In genomic region chr4:176953021-176953420, GRCh38 we compare ENCODE assay signal across 28 cellular contexts.
"Had no signal": no experiment of that assay in that cellular context is flagged by ENCODE, and none has a peak within 500 bp of the region (broad histone marks: within the 10 kb centered on the region; RNA-seq: fewer than 3 reads in every experiment).

No MANE protein-coding gene starts in this region.

- H3K4me3 ChIP-seq: adrenal gland, body of pancreas, colonic mucosa had no signal

- ATAC-seq: activated CD4-positive, alpha-beta T cell treated with anti-CD3 and anti-CD28 coated beads for 36 hours; activated CD8-positive, alpha-beta memory T cell treated with anti-CD3 and anti-CD28 coated beads, Interleukin-2, amount 10 ng/mL, durations not matched to agents 7 days and 5 days; activated CD8-positive, alpha-beta T cell treated with anti-CD3 and anti-CD28 coated beads, Interleukin-2, amount 10 ng/mL, durations not matched to agents 7 days and 5 days; activated naive CD8-positive, alpha-beta T cell treated with anti-CD3 and anti-CD28 coated beads, Interleukin-2, amount 50 U/mL, for 24 hours; body of pancreas; esophagus mucosa; T-helper 17 cell had no signal

- DNase-seq: activated CD4-positive, alpha-beta memory T cell treated with anti-CD3 and anti-CD28 coated beads for 36 hours; activated CD4-positive, alpha-beta T cell treated with anti-CD3 and anti-CD28 coated beads for 36 hours; activated CD4-positive, alpha-beta T cell treated with anti-CD3 and anti-CD28 coated beads, Interleukin-2, amount 10 ng/mL, durations not matched to agents 24 days and 14 days; activated CD4-positive, CD25-positive, alpha-beta regulatory T cell; activated CD4-positive, CD25-positive, alpha-beta regulatory T cell treated with anti-CD3 and anti-CD28 coated beads, Interleukin-2, amount 50 U/mL, for 72 hours; activated CD8-positive, alpha-beta memory T cell treated with anti-CD3 and anti-CD28 coated beads, Interleukin-2, amount 10 ng/mL, durations not matched to agents 7 days and 5 days; activated CD8-positive, alpha-beta memory T cell treated with anti-CD3 and anti-CD28 coated beads, Interleukin-2, amount 50 U/mL, for 4 hours; activated CD8-positive, alpha-beta T cell treated with anti-CD3 and anti-CD28 coated beads, Interleukin-2, amount 10 ng/mL, durations not matched to agents 7 days and 5 days; activated effector memory CD4-positive, alpha-beta T cell treated with anti-CD3 and anti-CD28 coated beads, Interleukin-2, amount 50 U/mL, for 16 hours; activated naive CD4-positive, alpha-beta T cell treated with anti-CD3 and anti-CD28 coated beads for 36 hours; activated naive CD8-positive, alpha-beta T cell treated with anti-CD3 and anti-CD28 coated beads for 36 hours; activated naive CD8-positive, alpha-beta T cell treated with anti-CD3 and anti-CD28 coated beads, Interleukin-2, amount 50 U/mL, for 24 hours; activated T-cell treated with anti-CD3 and anti-CD28 coated beads, Interleukin-2, amount 50 U/mL, for 1 hour; activated T-cell treated with anti-CD3 and anti-CD28 coated beads, Interleukin-2, amount 50 U/mL, for 48 hours; adrenal gland; amygdala; aorta; body of pancreas; central memory CD4-positive, alpha-beta T cell; cerebellar nuclear complex; colonic mucosa; effector memory CD4-positive, alpha-beta T cell; endodermal cell; head of caudate nucleus; hippocampal formation; T-helper 17 cell; T1000 had no signal

- H3K27me3 ChIP-seq: adrenal gland, body of pancreas, colonic mucosa had no signal

- H3K36me3 ChIP-seq: adrenal gland, colonic mucosa had no signal

- H3K9me3 ChIP-seq: adrenal gland, body of pancreas, colonic mucosa had no signal
